In the genomic region with DNA sequence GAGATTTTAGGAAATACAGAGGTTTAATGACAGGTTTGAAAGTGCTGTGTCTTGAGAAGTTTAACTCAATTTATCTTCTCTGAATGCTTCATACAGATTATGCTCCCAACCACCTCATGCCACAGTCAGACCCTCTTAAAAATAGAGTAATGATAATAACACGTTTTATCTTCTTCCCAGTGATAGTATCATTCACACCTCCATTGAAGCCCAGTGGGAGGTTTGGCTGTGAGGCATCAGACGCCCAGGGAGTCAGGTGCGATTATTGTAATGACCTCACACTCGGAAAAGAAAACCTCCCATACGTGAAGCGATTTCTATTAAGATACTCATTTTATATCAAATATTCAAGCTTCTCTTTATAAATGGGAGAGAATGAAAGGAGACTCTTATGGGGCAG, we compare ENCODE assay signal across 18 cellular contexts.
DNase-seq lines count a peak whose midpoint lies in the region; ATAC-seq and TF ChIP-seq lines count a peak whose summit lies in the region.
"Had no signal": no experiment of that assay in that cellular context is flagged by ENCODE, and none has a peak within 500 bp of the region (broad histone marks: within the 10 kb centered on the region; RNA-seq: fewer than 3 reads in every experiment).

No MANE protein-coding gene starts in this region.

- H3K23ac ChIP-seq in mesendoderm (ENCODE audit: low read length): no peak overlapping the region

- no peaks in the 10 kb centered on the region for H3K79me2 ChIP-seq in mesendoderm (ENCODE audit: control insufficient read depth, insufficient read depth, low read length)

- H3K4me3 Mint-ChIP-seq in brain: no peak overlapping the region
- H3K4me3 Mint-ChIP-seq: CD4-positive, CD25-positive, alpha-beta regulatory T cell; CD8-positive, alpha-beta memory T cell had no signal

- H3K27ac ChIP-seq in mesendoderm (ENCODE audit: low read depth, low read length): no peak overlapping the region
- H3K27ac ChIP-seq: GM23248, HL-60 had no signal

- DNase-seq in NCI-H146 treated with DMSO at 0.1 percent for 48 hours (lab: John Stamatoyannopoulos, UW; ENCODE audit: unreplicated experiment) (peak; percentile 77), mesendoderm (peak; percentile 57), Right ventricle myocardium superior (no peak), kidney glomerular epithelial cell (lab: John Stamatoyannopoulos, UW) (no peak)
- DNase-seq: ACHN; BE2C; Caco-2; CD4-positive, CD25-positive, alpha-beta regulatory T cell; CD8-positive, alpha-beta memory T cell; DMS153; DMS79; GDM1; GM23248 had no signal

- no peaks in the 10 kb centered on the region for H3K79me1 ChIP-seq in mesendoderm (ENCODE audit: low read length)

- H4K5ac ChIP-seq in mesendoderm (ENCODE audit: low read length): no peak overlapping the region

- H3K56ac ChIP-seq in mesendoderm (ENCODE audit: low read length): no peak overlapping the region

- no peak overlapping the region for H3K4ac ChIP-seq in mesendoderm (ENCODE audit: low read depth, low read length)

- H3K36me3 ChIP-seq in mesendoderm (ENCODE audit: control insufficient read depth, insufficient read depth, low read length): no peaks in the 10 kb centered on the region
- H3K36me3 ChIP-seq: BE2C, HAP-1 had no signal

- no peaks in the 10 kb centered on the region for H3K4me1 ChIP-seq in mesendoderm (ENCODE audit: control insufficient read depth, low read depth, low read length)
- H3K4me1 ChIP-seq: BE2C, Caco-2, HAP-1 had no signal

- no peak overlapping the region for H3K4me2 ChIP-seq in mesendoderm (ENCODE audit: low read length)

- H3K4me3 ChIP-seq in mesendoderm (ENCODE audit: low read length): no peak overlapping the region
- H3K4me3 ChIP-seq: GM23248, HAP-1 had no signal

- no CpG with 5 or more reads among the region's 6 CpGs for WGBS in mesendoderm (ENCODE audit: extremely low coverage, insufficient coverage, low lambda C conversion rate)

- H3K27me3 Mint-ChIP-seq in brain: no peaks in the 10 kb centered on the region

- H3K4me1 Mint-ChIP-seq in brain: peaks cover 53% of the 10 kb centered on the region
- H3K4me1 Mint-ChIP-seq: CD4-positive, CD25-positive, alpha-beta regulatory T cell; CD8-positive, alpha-beta memory T cell had no signal

- peaks cover 66% of the 10 kb centered on the region for H3K36me3 Mint-ChIP-seq in brain
- H3K36me3 Mint-ChIP-seq: CD4-positive, CD25-positive, alpha-beta regulatory T cell; CD8-positive, alpha-beta memory T cell had no signal

- H2AK5ac ChIP-seq in mesendoderm (ENCODE audit: low read length): no peak overlapping the region

- H2BK5ac ChIP-seq in mesendoderm (ENCODE audit: low read length): no peak overlapping the region

- no peak overlapping the region for H3K9ac ChIP-seq in mesendoderm (ENCODE audit: low read length)
- H3K9ac ChIP-seq: GM23248 had no signal

- intact Hi-C loops in Right ventricle myocardium superior (cut with DNase I): no loop called here

- H3K9me3 Mint-ChIP-seq in brain: peaks cover 0 to 7% (median 2%) of the 10 kb centered on the region in 5 experiments
- H3K9me3 Mint-ChIP-seq: CD8-positive, alpha-beta memory T cell had no signal

- no peak overlapping the region for H4K8ac ChIP-seq in mesendoderm (ENCODE audit: low read depth, low read length)

- H2BK15ac ChIP-seq in mesendoderm (replicated peaks; ENCODE audit: low read depth): no peak overlapping the region

- peak overlapping the region in 3 of 5 experiments; percentile 22 to 62 (median 51) for H3K27ac Mint-ChIP-seq in brain
- H3K27ac Mint-ChIP-seq: CD4-positive, CD25-positive, alpha-beta regulatory T cell; CD8-positive, alpha-beta memory T cell had no signal

- H3K18ac ChIP-seq in mesendoderm (ENCODE audit: low read length): no peak overlapping the region

- no peak overlapping the region for H2BK120ac ChIP-seq in mesendoderm (ENCODE audit: low read depth, low read length)

- peaks cover 2% of the 10 kb centered on the region for H3K27me3 ChIP-seq in mesendoderm (ENCODE audit: insufficient read depth, low read length, poor library complexity)
- H3K27me3 ChIP-seq: BE2C had no signal

- no peak for ATAC-seq in Right ventricle myocardium superior (ENCODE audit: poor library complexity)
- no peak for ATAC-seq in esophagus mucosa
- no peak for ATAC-seq in HG03378 (IDR thresholded peaks at IDR 0.05; ENCODE audit: unreplicated experiment)

- no peak for TF ChIP-seq CTCF in brain (conservative IDR thresholded peaks at IDR 0.05)

Comparison
In these comparisons a context has a peak if more than half of its experiments do, and no peak if none do; other contexts are left out.
1. DNase-seq: peak in NCI-H146 treated with DMSO at 0.1 percent for 48 hours (single experiment) and mesendoderm (single experiment); none in Right ventricle myocardium superior (single experiment) and kidney glomerular epithelial cell (single experiment).